ENCODE assay signal across 22 cellular contexts in the genomic region with DNA sequence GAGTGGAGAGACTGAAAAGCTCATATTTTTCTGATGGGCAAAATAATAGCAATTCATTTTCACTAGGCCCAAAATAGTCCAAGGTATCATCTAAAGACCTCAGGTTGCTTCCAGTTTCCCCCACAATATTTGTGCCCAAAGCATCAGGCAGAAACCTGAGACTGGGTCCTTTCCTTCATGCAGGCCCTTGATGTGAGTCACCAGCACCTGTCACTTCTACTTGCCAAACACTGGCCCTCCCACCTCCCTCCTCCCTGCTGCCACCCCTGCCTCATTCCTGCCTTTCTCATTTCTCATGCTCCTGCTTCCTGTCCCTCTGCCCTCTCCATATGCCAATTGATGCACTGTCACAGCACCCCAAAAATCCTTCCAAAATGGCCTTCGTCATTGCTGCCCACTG.
DNase-seq lines count a peak whose midpoint lies in the region; ATAC-seq and TF ChIP-seq lines count a peak whose summit lies in the region.
"Had no signal": no experiment of that assay in that cellular context is flagged by ENCODE, and none has a peak within 500 bp of the region (broad histone marks: within the 10 kb centered on the region; RNA-seq: fewer than 3 reads in every experiment).

No MANE protein-coding gene starts in this region.

- in situ Hi-C loops in mammary epithelial cell (cut with MboI; ENCODE audit: low sequenced_read_pairs in 2 of 2): no loop called here

- H3K9me3 ChIP-seq in esophagus muscularis mucosa (peaks cover 0 to 9% (median 0%) of the 10 kb centered on the region in 4 donors), mammary epithelial cell (replicated peaks; ENCODE audit: insufficient read depth, low read length) (no peaks in the 10 kb centered on the region)
- H3K9me3 ChIP-seq in naive thymus-derived CD4-positive, alpha-beta T cell (ENCODE audit: control insufficient read depth in 2 of 3, low read length in 3 of 3): no peaks in the 10 kb centered on the region
- H3K9me3 ChIP-seq: prostate gland, thyroid gland had no signal

- no peak overlapping the region for H3K27ac Mint-ChIP-seq in naive thymus-derived CD4-positive, alpha-beta T cell
- H3K27ac Mint-ChIP-seq: activated CD8-positive, alpha-beta T cell treated with anti-CD3 and anti-CD28 coated beads for 36 hours; activated T-helper 1 cell treated with anti-CD3 and anti-CD28 coated beads, Interleukin-12 subunit alpha, Interleukin-12 subunit beta, Interleukin-2, Interleukin-4 antibody, amounts not matched to agents 30 ng/mL and 10 ng/mL and 1 ng/mL, durations not matched to agents 14 hours and 24 hours and 36 hours; nephron progenitor cell; stimulated activated effector memory CD8-positive, alpha-beta T cell treated with anti-CD3 and anti-CD28 coated beads, Interleukin-12 subunit alpha, Interleukin-12 subunit beta, amount 100 ng/mL, for 72 hours had no signal

- H3K27me3 ChIP-seq in esophagus muscularis mucosa: no peaks in the 10 kb centered on the region
- no peaks in the 10 kb centered on the region for H3K27me3 ChIP-seq in naive thymus-derived CD4-positive, alpha-beta T cell (ENCODE audit: control insufficient read depth in 2 of 2, insufficient read depth in 2 of 2, low read length in 2 of 2)
- no peaks in the 10 kb centered on the region for H3K27me3 ChIP-seq in mammary epithelial cell (ENCODE audit: insufficient read depth, low read length)
- H3K27me3 ChIP-seq: thyroid gland had no signal

- H3K36me3 ChIP-seq in esophagus muscularis mucosa (no peaks in the 10 kb centered on the region), mammary epithelial cell (ENCODE audit: insufficient read depth, low read length) (no peaks in the 10 kb centered on the region)
- H3K36me3 ChIP-seq in naive thymus-derived CD4-positive, alpha-beta T cell (ENCODE audit: control insufficient read depth in 2 of 3, insufficient read depth in 3 of 3, low read length in 3 of 3): no peaks in the 10 kb centered on the region
- H3K36me3 ChIP-seq: esophagus squamous epithelium, prostate gland, thyroid gland, WERI-Rb-1 had no signal

- WGBS in esophagus muscularis mucosa: 88% methylated on average over 1 of the region's 1 CpG
- WGBS in mammary epithelial cell (ENCODE audit: low coverage, missing lambda C conversion rate): 56% methylated on average over 1 of the region's 1 CpG

- CTCF ChIA-PET in naive thymus-derived CD4-positive, alpha-beta T cell (lab: Charles Lee): no interaction called here
- CTCF ChIA-PET in mammary epithelial cell (lab: Charles Lee; ENCODE audit: low non-redundant PET): no interaction called here
- CTCF ChIA-PET in GM10248 (lab: Yijun Ruan, JAX): interaction anchor here (0.8 to 1.0 kb wide), 2 partner anchors 12 to 28 kb away, joined by 3 read pairs; no protein-coding TSS in a partner anchor

- peak; percentile 48 for ATAC-seq in GM19463 (IDR thresholded peaks at IDR 0.05; ENCODE audit: unreplicated experiment)
- no peak for ATAC-seq in naive thymus-derived CD4-positive, alpha-beta T cell
- no peak for ATAC-seq in HG03442 (IDR thresholded peaks at IDR 0.05; ENCODE audit: unreplicated experiment)
- ATAC-seq: activated CD8-positive, alpha-beta T cell treated with anti-CD3 and anti-CD28 coated beads for 36 hours; stimulated activated effector memory CD8-positive, alpha-beta T cell treated with anti-CD3 and anti-CD28 coated beads, Interleukin-12 subunit alpha, Interleukin-12 subunit beta, amount 100 ng/mL, for 72 hours had no signal

- H4K20me1 ChIP-seq in mammary epithelial cell (ENCODE audit: insufficient read depth, low read length): no peaks in the 10 kb centered on the region

- TF ChIP-seq CTCF in esophagus muscularis mucosa (IDR thresholded peaks at IDR 0.05): no peak
- no peak for TF ChIP-seq CTCF in mammary epithelial cell (conservative IDR thresholded peaks at IDR 0.05 in 1 of 2, IDR thresholded peaks at IDR 0.05 in 1 of 2; ENCODE audit: extremely low read depth in 1 of 2, insufficient read depth in 1 of 2, low read depth in 1 of 2, low read length in 2 of 2)
- TF ChIP-seq CTCF in GM10248 (IDR thresholded peaks at IDR 0.05; ENCODE audit: control extremely low read depth, extremely low read depth, low read depth, missing control alignments): no peak

- peaks cover 0 to 16% (median 6%) of the 10 kb centered on the region in 11 donors for H3K9me3 Mint-ChIP-seq in naive thymus-derived CD4-positive, alpha-beta T cell

- H3K4me1 ChIP-seq in esophagus muscularis mucosa (no peaks in the 10 kb centered on the region), mammary epithelial cell (ENCODE audit: insufficient read depth, low read length) (no peaks in the 10 kb centered on the region)
- H3K4me1 ChIP-seq in naive thymus-derived CD4-positive, alpha-beta T cell (ENCODE audit: control insufficient read depth in 2 of 2, insufficient read depth in 2 of 2, low read length in 2 of 2): no peaks in the 10 kb centered on the region
- H3K4me1 ChIP-seq: esophagus squamous epithelium, prostate gland, thyroid gland had no signal

- no peak overlapping the region for H3K4me3 Mint-ChIP-seq in naive thymus-derived CD4-positive, alpha-beta T cell
- H3K4me3 Mint-ChIP-seq: activated CD8-positive, alpha-beta T cell treated with anti-CD3 and anti-CD28 coated beads for 36 hours; activated T-helper 1 cell treated with anti-CD3 and anti-CD28 coated beads, Interleukin-12 subunit alpha, Interleukin-12 subunit beta, Interleukin-2, Interleukin-4 antibody, amounts not matched to agents 30 ng/mL and 10 ng/mL and 1 ng/mL, durations not matched to agents 14 hours and 24 hours and 36 hours; nephron progenitor cell; stimulated activated effector memory CD8-positive, alpha-beta T cell treated with anti-CD3 and anti-CD28 coated beads, Interleukin-12 subunit alpha, Interleukin-12 subunit beta, amount 100 ng/mL, for 72 hours had no signal

- H3K9ac ChIP-seq in mammary epithelial cell (ENCODE audit: insufficient read depth, low read length): no peak overlapping the region

- no peak overlapping the region for H3K4me2 ChIP-seq in mammary epithelial cell (ENCODE audit: insufficient read depth, low read depth, low read length)

- no peak for TF ChIP-seq POLR2A in esophagus muscularis mucosa (IDR thresholded peaks at IDR 0.05; ENCODE audit: low read depth)

- H2AFZ ChIP-seq in mammary epithelial cell (ENCODE audit: low read depth, low read length): no peak overlapping the region

- intact Hi-C loops in esophagus muscularis mucosa (cut with DNase I) (no loop called here), mammary epithelial cell (cut with micrococcal nuclease) (no loop called here)
- intact Hi-C loops in naive thymus-derived CD4-positive, alpha-beta T cell (cut with micrococcal nuclease): no loop called here

- H3K4me3 ChIP-seq in esophagus muscularis mucosa (no peak overlapping the region), mammary epithelial cell (replicated peaks in 1 of 3; ENCODE audit: insufficient read depth in 1 of 3, low read depth in 2 of 3, low read length in 3 of 3) (no peak overlapping the region)
- H3K4me3 ChIP-seq in naive thymus-derived CD4-positive, alpha-beta T cell (ENCODE audit: low read length): no peak overlapping the region
- H3K4me3 ChIP-seq: dorsolateral prefrontal cortex, esophagus squamous epithelium, prostate gland, thyroid gland had no signal

- H3K4me1 Mint-ChIP-seq in naive thymus-derived CD4-positive, alpha-beta T cell: peaks cover 0 to 7% (median 0%) of the 10 kb centered on the region in 7 donors
- H3K4me1 Mint-ChIP-seq: stimulated activated effector memory CD8-positive, alpha-beta T cell treated with anti-CD3 and anti-CD28 coated beads, Interleukin-12 subunit alpha, Interleukin-12 subunit beta, amount 100 ng/mL, for 72 hours had no signal

- DNase-seq in COLO668 (lab: John Stamatoyannopoulos, UW; ENCODE audit: unreplicated experiment) (peak; percentile 30), NCI-H524 (lab: John Stamatoyannopoulos, UW) (peak; percentile 89 to 92), esophagus muscularis mucosa (ENCODE audit: extremely low spot score) (peak; percentile 86), mammary epithelial cell (no peak), GM10248 (ENCODE audit: extremely low spot score) (no peak)
- no peak for DNase-seq in naive thymus-derived CD4-positive, alpha-beta T cell
- DNase-seq: activated CD8-positive, alpha-beta T cell treated with anti-CD3 and anti-CD28 coated beads for 36 hours; esophagus squamous epithelium; Karpas-422; mesenchymal stem cell; NCI-H1436 treated with DMSO at 0.1 percent for 48 hours; nephron progenitor cell; NK-92 treated with Interleukin-12 subunit alpha and Interleukin-12 subunit beta, amount 100 ng/mL, for 24 hours; T-helper 1 cell; thyroid gland; WERI-Rb-1 had no signal

- no peak for TF ChIP-seq EP300 in esophagus muscularis mucosa (IDR thresholded peaks at IDR 0.05)

- H3K27me3 Mint-ChIP-seq in naive thymus-derived CD4-positive, alpha-beta T cell: peaks cover 5 to 24% (median 16%) of the 10 kb centered on the region in 5 donors

- no TSS peak for BruUV-seq in mammary epithelial cell (replicated peaks; lab: Mats Ljungman, UMichigan)

- dilution Hi-C loops in mammary epithelial cell (cut with HindIII; ENCODE audit: low sequenced_read_pairs): no loop called here

- POLR2A ChIA-PET in naive thymus-derived CD4-positive, alpha-beta T cell (lab: Charles Lee): no interaction called here
- POLR2A ChIA-PET in GM10248 (lab: Yijun Ruan, JAX): no interaction called here

- no peak overlapping the region for H3K27ac ChIP-seq in esophagus muscularis mucosa (replicated peaks in 1 of 4)
- H3K27ac ChIP-seq in naive thymus-derived CD4-positive, alpha-beta T cell (ENCODE audit: low read depth, low read length): no peak overlapping the region
- no peak overlapping the region for H3K27ac ChIP-seq in mammary epithelial cell (ENCODE audit: insufficient read depth, low read depth, low read length)
- H3K27ac ChIP-seq: dorsolateral prefrontal cortex, esophagus squamous epithelium, prostate gland, thyroid gland, WERI-Rb-1 had no signal

- H3K79me2 ChIP-seq in mammary epithelial cell (ENCODE audit: insufficient read depth, low read length): no peaks in the 10 kb centered on the region

- peaks cover 0 to 3% (median 0%) of the 10 kb centered on the region in 5 donors for H3K36me3 Mint-ChIP-seq in naive thymus-derived CD4-positive, alpha-beta T cell
- H3K36me3 Mint-ChIP-seq: stimulated activated effector memory CD8-positive, alpha-beta T cell treated with anti-CD3 and anti-CD28 coated beads, Interleukin-12 subunit alpha, Interleukin-12 subunit beta, amount 100 ng/mL, for 72 hours had no signal

Comparison
In these comparisons a context has a peak if more than half of its experiments do, and no peak if none do; other contexts are left out.
1. DNase-seq: peak in COLO668 (single experiment), NCI-H524 (2 of 2) and esophagus muscularis mucosa (single experiment); none in naive thymus-derived CD4-positive, alpha-beta T cell (0 of 9), mammary epithelial cell (single experiment) and GM10248 (single experiment).